1 cellular context compared by ENCODE assay signal in the genomic region with DNA sequence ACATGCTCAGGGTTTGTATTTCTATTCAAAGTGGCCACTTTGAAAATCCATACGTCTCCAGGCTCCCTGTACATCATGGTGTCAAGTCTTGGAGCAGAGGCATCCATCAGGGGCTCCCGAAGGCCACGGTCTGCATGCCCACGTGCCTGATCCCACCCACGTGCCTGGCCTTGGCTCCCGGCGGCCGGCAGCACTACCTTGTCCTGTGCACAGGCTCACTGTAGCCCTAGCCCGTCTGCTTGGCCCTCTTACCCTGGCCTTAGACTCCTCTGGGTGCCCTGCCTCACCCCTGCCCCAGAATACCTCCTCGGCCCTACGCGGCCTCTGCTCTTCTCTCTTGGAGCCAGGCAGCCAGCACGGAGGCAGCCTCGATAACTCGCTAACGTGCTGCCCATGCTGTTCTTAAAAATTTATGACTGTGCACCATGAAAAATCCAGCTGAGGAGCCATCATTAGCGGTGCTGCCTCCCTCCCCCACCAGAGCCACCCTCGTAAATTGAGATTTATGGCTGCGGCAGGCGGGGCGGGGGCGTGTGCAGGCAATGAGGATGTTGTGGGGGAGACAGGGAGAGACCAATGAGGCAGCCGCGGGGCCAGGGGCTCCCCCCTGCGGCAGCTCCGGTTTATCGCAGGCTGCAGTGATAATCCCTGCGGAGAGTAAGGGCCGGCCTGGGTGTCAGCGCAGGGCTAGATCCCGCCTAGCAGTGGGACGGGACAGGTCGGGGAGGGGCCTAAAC.
TF ChIP-seq lines count a peak whose summit lies in the region.

No MANE protein-coding gene starts in this region.

TF ChIP-seq in H1, 55 proteins besides CTCF, POLR2A, EP300 and RAD21 (continued from another document):
- TF ChIP-seq CTBP2 (IDR thresholded peaks at IDR 0.05; ENCODE audit: borderline replicate concordance, insufficient read depth, insufficient read length, low read length): no peak
- peak; percentile 11; the same call in 1 of the 2 replicates for TF ChIP-seq YY1 (IDR thresholded peaks at IDR 0.05; ENCODE audit: low read depth, low read length)
- TF ChIP-seq SP1 (IDR thresholded peaks at IDR 0.05; ENCODE audit: low read depth, low read length): 0 out of 2 replicates have a peak, but pooled peaks have one; percentile 34
- TF ChIP-seq TCF12 (IDR thresholded peaks at IDR 0.05; ENCODE audit: low read depth, low read length): no peak
- no peak for TF ChIP-seq NANOG (IDR thresholded peaks at IDR 0.05; ENCODE audit: insufficient read depth, low read depth, low read length, poor library complexity, severe bottlenecking)
- TF ChIP-seq, protein P1, sequence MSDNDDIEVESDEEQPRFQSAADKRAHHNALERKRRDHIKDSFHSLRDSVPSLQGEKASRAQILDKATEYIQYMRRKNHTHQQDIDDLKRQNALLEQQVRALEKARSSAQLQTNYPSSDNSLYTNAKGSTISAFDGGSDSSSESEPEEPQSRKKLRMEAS (IDR thresholded peaks at IDR 0.05): 0 out of 2 replicates have a peak, but pooled peaks have one; percentile 13
- no peak for TF ChIP-seq RNF2 (IDR thresholded peaks at IDR 0.05; ENCODE audit: borderline replicate concordance, low read depth, low read length, missing control alignments, poor library complexity, severe bottlenecking)
